In the genomic region with DNA sequence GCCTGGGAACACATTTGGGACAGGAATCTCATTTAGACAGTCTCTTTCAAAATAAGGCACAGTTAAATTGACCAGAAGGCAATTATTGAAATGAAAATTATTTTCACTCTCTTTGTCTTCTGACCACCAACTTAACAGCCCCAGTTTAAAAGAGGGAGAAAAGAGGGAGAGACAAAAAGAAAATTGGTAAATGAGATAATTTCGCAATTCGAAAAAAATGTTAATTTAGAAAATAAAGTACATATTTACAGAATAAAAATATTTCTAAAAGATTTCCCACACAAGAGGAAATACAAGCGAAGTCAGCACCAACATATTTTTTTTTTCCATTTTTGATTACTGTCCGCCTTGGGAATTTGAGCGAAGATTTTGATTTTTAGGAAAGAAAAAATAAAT, we compare ENCODE assay signal across 17 cellular contexts. TPM values are rescaled to one million over a fixed set of nuclear protein-coding genes. Genes with fewer than 3 reads are reported as not detected.
DNase-seq lines count a peak whose midpoint lies in the region; ATAC-seq, FAIRE-seq and TF ChIP-seq lines count a peak whose summit lies in the region.
"Had no signal": no experiment of that assay in that cellular context is flagged by ENCODE, and none has a peak within 500 bp of the region (broad histone marks: within the 10 kb centered on the region; RNA-seq: fewer than 3 reads in every experiment).

No MANE protein-coding gene starts in this region.

- H3K4me3 ChIP-seq in CD4-positive, CD25-positive, alpha-beta regulatory T cell (ENCODE audit: low read depth, low read length): no peak overlapping the region
- peak overlapping the region; percentile 46 for H3K4me3 ChIP-seq in HUES48 (ENCODE audit: low read depth, low read length)
- H3K4me3 ChIP-seq: lung, sigmoid colon, SK-N-MC had no signal

- peaks cover 49% of the 10 kb centered on the region for H3K27me3 ChIP-seq in CD4-positive, CD25-positive, alpha-beta regulatory T cell (ENCODE audit: control insufficient read depth, insufficient read depth, low read length)
- peaks cover 100% of the 10 kb centered on the region for H3K27me3 ChIP-seq in HUES48 (ENCODE audit: control insufficient read depth, insufficient read depth, low read length)

- TF ChIP-seq CTCF in brain (conservative IDR thresholded peaks at IDR 0.05) (no peak), nephron (IDR thresholded peaks at IDR 0.05; ENCODE audit: unreplicated experiment in 3 of 3) (no peak)

- H3K36me3 ChIP-seq in CD4-positive, CD25-positive, alpha-beta regulatory T cell (ENCODE audit: control insufficient read depth, insufficient read depth, low read length): no peaks in the 10 kb centered on the region
- no peaks in the 10 kb centered on the region for H3K36me3 ChIP-seq in HUES48 (ENCODE audit: control insufficient read depth, insufficient read depth, low read length)
- H3K36me3 ChIP-seq: sigmoid colon had no signal

- peaks cover 27 to 47% (median 38%) of the 10 kb centered on the region in 4 donors for H3K4me1 Mint-ChIP-seq in CD4-positive, CD25-positive, alpha-beta regulatory T cell
- H3K4me1 Mint-ChIP-seq in brain: peaks cover 54% of the 10 kb centered on the region
- peaks cover 36% of the 10 kb centered on the region for H3K4me1 Mint-ChIP-seq in nephron

- no peak for FAIRE-seq in RCC 7860 (lab: Jason Lieb, UNC)
- FAIRE-seq: frontal cortex, H54 had no signal

- ATAC-seq in CD4-positive, CD25-positive, alpha-beta regulatory T cell (ENCODE audit: low read depth in 2 of 2): no peak
- no peak for ATAC-seq in HG03565 (IDR thresholded peaks at IDR 0.05; ENCODE audit: unreplicated experiment)
- ATAC-seq: activated CD8-positive, alpha-beta T cell treated with anti-CD3 and anti-CD28 coated beads for 36 hours had no signal

- H3K9me3 Mint-ChIP-seq in CD4-positive, CD25-positive, alpha-beta regulatory T cell: peaks cover 0 to 11% (median 0%) of the 10 kb centered on the region in 7 donors
- H3K9me3 Mint-ChIP-seq in brain (peaks cover 0 to 3% (median 0%) of the 10 kb centered on the region in 5 experiments), nephron (peaks cover 4% of the 10 kb centered on the region)
- H3K9me3 Mint-ChIP-seq: activated CD8-positive, alpha-beta T cell treated with anti-CD3 and anti-CD28 coated beads for 36 hours had no signal

- H3K9me3 ChIP-seq in CD4-positive, CD25-positive, alpha-beta regulatory T cell (ENCODE audit: control insufficient read depth in 2 of 2, low read length in 2 of 2): peaks cover 0 to 1% of the 10 kb centered on the region in 2 experiments
- H3K9me3 ChIP-seq in HUES48 (ENCODE audit: control insufficient read depth, insufficient read depth, low read length): no peaks in the 10 kb centered on the region
- H3K9me3 ChIP-seq: sigmoid colon had no signal

- H3K9ac ChIP-seq in HUES48 (ENCODE audit: low read depth, low read length): no peak overlapping the region

- peaks cover 4% of the 10 kb centered on the region for H3K36me3 Mint-ChIP-seq in CD4-positive, CD25-positive, alpha-beta regulatory T cell
- H3K36me3 Mint-ChIP-seq in brain (peaks cover 6% of the 10 kb centered on the region), nephron (ENCODE audit: low read depth) (no peaks in the 10 kb centered on the region)

- peak overlapping the region in 3 of 4 donors; percentile 8 to 94 (median 21) for H3K4me3 Mint-ChIP-seq in CD4-positive, CD25-positive, alpha-beta regulatory T cell
- H3K4me3 Mint-ChIP-seq in brain (peak overlapping the region; percentile 45 to 87 (median 83)), nephron (peak overlapping the region; percentile 12 to 61 (median 49))
- H3K4me3 Mint-ChIP-seq: activated CD8-positive, alpha-beta T cell treated with anti-CD3 and anti-CD28 coated beads for 36 hours had no signal

- DNase-seq in CD4-positive, CD25-positive, alpha-beta regulatory T cell: no peak
- no peak for DNase-seq in germinal center (ENCODE audit: low spot score)
- no peak for DNase-seq in RCC 7860 (ENCODE audit: low spot score)
- DNase-seq: activated CD8-positive, alpha-beta T cell treated with anti-CD3 and anti-CD28 coated beads for 36 hours; activated effector memory CD4-positive, alpha-beta T cell treated with Interleukin-2 at 50 U/mL for 16 hours; anterior cingulate cortex; NCI-H2081; sigmoid colon; stimulated activated CD4-positive, alpha-beta T cell treated with anti-CD3 and anti-CD28 coated beads, Interleukin-2, amount 100 ng/mL, for 24 hours had no signal

- H3K27me3 Mint-ChIP-seq in CD4-positive, CD25-positive, alpha-beta regulatory T cell: peaks cover 74% of the 10 kb centered on the region
- peaks cover 76% of the 10 kb centered on the region for H3K27me3 Mint-ChIP-seq in brain
- peaks cover 96% of the 10 kb centered on the region for H3K27me3 Mint-ChIP-seq in nephron (ENCODE audit: low read depth)

- no peak overlapping the region for H3K27ac ChIP-seq in CD4-positive, CD25-positive, alpha-beta regulatory T cell (ENCODE audit: insufficient read depth, low read length, poor library complexity, severe bottlenecking)
- H3K27ac ChIP-seq in HUES48 (ENCODE audit: low read depth, low read length): no peak overlapping the region
- H3K27ac ChIP-seq: sigmoid colon, SK-N-MC had no signal

- H3K27ac Mint-ChIP-seq in CD4-positive, CD25-positive, alpha-beta regulatory T cell: no peak overlapping the region
- H3K27ac Mint-ChIP-seq in brain (peak overlapping the region in 4 of 5 experiments; percentile 66 to 96 (median 92)), nephron (no peak overlapping the region)
- H3K27ac Mint-ChIP-seq: activated CD8-positive, alpha-beta T cell treated with anti-CD3 and anti-CD28 coated beads for 36 hours had no signal

- H3K4me1 ChIP-seq in CD4-positive, CD25-positive, alpha-beta regulatory T cell (ENCODE audit: control insufficient read depth, insufficient read depth, low read length, poor library complexity, severe bottlenecking): peaks cover 82% of the 10 kb centered on the region
- H3K4me1 ChIP-seq in HUES48 (ENCODE audit: control insufficient read depth, insufficient read depth, low read length): peaks cover 67% of the 10 kb centered on the region

RNA-seq across cellular contexts. Expression of gene SP9, which starts 4.8 kb away (rescaled TPM):
- total RNA-seq in CD4-positive, CD25-positive, alpha-beta regulatory T cell: not detected
- polyA plus RNA-seq in CD4-positive, CD25-positive, alpha-beta regulatory T cell: not detected
- 0.61 TPM for polyA plus RNA-seq in brain (ENCODE audit: insufficient read depth, low read depth, low replicate concordance)
- total RNA-seq: activated CD8-positive, alpha-beta T cell treated with anti-CD3 and anti-CD28 coated beads for 36 hours; lung; sigmoid colon had no signal
- polyA plus RNA-seq: lung, sigmoid colon had no signal

RNA-seq across cellular contexts. Expression of gene SCRN3, which starts 56.0 kb away (rescaled TPM):
- total RNA-seq in CD4-positive, CD25-positive, alpha-beta regulatory T cell: 11.5 TPM
- 10 to 100 TPM; 10.0 to 12.8 (median 11.4) TPM for polyA plus RNA-seq in CD4-positive, CD25-positive, alpha-beta regulatory T cell
- polyA plus RNA-seq in brain (ENCODE audit: insufficient read depth, low read depth, low replicate concordance): 9.6 TPM

Comparison
In these comparisons a context has a peak if more than half of its experiments do, and no peak if none do; other contexts are left out.
1. H3K27ac Mint-ChIP-seq: peak in brain (4 of 5); none in CD4-positive, CD25-positive, alpha-beta regulatory T cell (0 of 3) and nephron (0 of 3).
2. H3K4me3 Mint-ChIP-seq: peak in every context shown above with its lines; median percentile 83 in brain; 49 in nephron; 21 in CD4-positive, CD25-positive, alpha-beta regulatory T cell.